ENCODE assay signal across 21 cellular contexts in genomic region chr12:106110626-106111300, GRCh38. TPM values are rescaled to one million over a fixed set of nuclear protein-coding genes. Genes with fewer than 3 reads are reported as not detected.
DNase-seq lines count a peak whose midpoint lies in the region; ATAC-seq and TF ChIP-seq lines count a peak whose summit lies in the region.
"Had no signal": no experiment of that assay in that cellular context is flagged by ENCODE, and none has a peak within 500 bp of the region (broad histone marks: within the 10 kb centered on the region; RNA-seq: fewer than 3 reads in every experiment).

No MANE protein-coding gene starts in this region.

- H3K4me1 ChIP-seq in Panc1 (ENCODE audit: control insufficient read depth, insufficient read depth, low read length) (peaks cover 100% of the 10 kb centered on the region), lung (ENCODE audit: control insufficient read depth in 2 of 2, insufficient read depth in 2 of 2, low read length in 2 of 2) (peaks cover 25 to 66% of the 10 kb centered on the region in 2 donors)

- DNase-seq in Panc1 (ENCODE audit: low read depth, low spot score) = no peak
- DNase-seq in lung (ENCODE audit: low spot score) = no peak
- DNase-seq in stimulated activated effector memory CD8-positive, alpha-beta T cell treated with anti-CD3 and anti-CD28 coated beads, Interleukin-12 subunit alpha, Interleukin-12 subunit beta, amount 100 ng/mL, for 72 hours (ENCODE audit: low spot score in 2 of 2) = no peak
- DNase-seq in effector CD4-positive, alpha-beta T cell = no peak
- no peak for DNase-seq in stimulated activated naive CD8-positive, alpha-beta T cell treated with anti-CD3 and anti-CD28 coated beads, Interleukin-15, Interleukin-2, amounts not matched to agents 100 U/mL and 50 U/mL, for 24 hours
- DNase-seq in NCI-H1694 treated with DMSO at 0.1 percent for 48 hours (lab: John Stamatoyannopoulos, UW) = no peak
- DNase-seq: activated naive CD8-positive, alpha-beta T cell treated with anti-CD3 and anti-CD28 coated beads, Interleukin-2, amount 10 ng/mL, durations not matched to agents 7 days and 5 days; BE2C; Calu3; esophagus squamous epithelium; immature natural killer cell; KBM-7; MV-4-11; NCI-H2029 treated with DMSO at 0.1 percent for 48 hours; NCI-H510A; occipital lobe had no signal

- H3K36me3 ChIP-seq in Panc1 (ENCODE audit: control insufficient read depth, insufficient read depth, low read length) = no peaks in the 10 kb centered on the region
- H3K36me3 ChIP-seq in lung (ENCODE audit: control insufficient read depth in 2 of 2, insufficient read depth in 2 of 2, low read length in 2 of 2) = no peaks in the 10 kb centered on the region
- H3K36me3 ChIP-seq: BE2C, esophagus squamous epithelium had no signal

- H3K4me3 ChIP-seq in Panc1 (ENCODE audit: low read depth in 2 of 2, low read length in 2 of 2) = no peak overlapping the region
- H3K4me3 ChIP-seq in lung = no peak overlapping the region
- H3K4me3 ChIP-seq: esophagus squamous epithelium, SK-N-MC had no signal

- no peaks in the 10 kb centered on the region for H3K9me3 Mint-ChIP-seq in stimulated activated effector memory CD8-positive, alpha-beta T cell treated with anti-CD3 and anti-CD28 coated beads, Interleukin-12 subunit alpha, Interleukin-12 subunit beta, amount 100 ng/mL, for 72 hours
- H3K9me3 Mint-ChIP-seq: activated naive CD8-positive, alpha-beta T cell treated with anti-CD3 and anti-CD28 coated beads, Interleukin-2, amount 10 ng/mL, durations not matched to agents 7 days and 5 days; immature natural killer cell; T-helper 2 cell treated with Interferon-gamma antibody and Interleukin-4, amounts not matched to agents 5 μg/mL and 100 μg/mL, for 36 hours had no signal

- 77 to 83% methylated on average over 4 of the region's 4 CpGs for WGBS in lung, 2 donors

- no peaks in the 10 kb centered on the region for H3K9me3 ChIP-seq in Panc1 (ENCODE audit: control insufficient read depth, insufficient read depth, low read depth, low read length)
- no peaks in the 10 kb centered on the region for H3K9me3 ChIP-seq in lung (ENCODE audit: control insufficient read depth in 2 of 2, insufficient read depth in 1 of 2, low read length in 1 of 2)
- H3K9me3 ChIP-seq: BE2C, esophagus squamous epithelium had no signal

- CTCF ChIA-PET in Panc1 (lab: Charles Lee) = no interaction called here

- no TSS peak for BruUV-seq in Panc1 (replicated peaks; lab: Mats Ljungman, UMichigan)

- TF ChIP-seq CTCF in Panc1 (IDR thresholded peaks at IDR 0.05) = no peak
- no peak for TF ChIP-seq CTCF in lung (IDR thresholded peaks at IDR 0.05; ENCODE audit: control extremely low read depth, extremely low read depth)

- peaks cover 9% of the 10 kb centered on the region for H3K4me1 Mint-ChIP-seq in stimulated activated effector memory CD8-positive, alpha-beta T cell treated with anti-CD3 and anti-CD28 coated beads, Interleukin-12 subunit alpha, Interleukin-12 subunit beta, amount 100 ng/mL, for 72 hours

- in situ Hi-C loops in Panc1 (cut with HindIII; ENCODE audit: low pct_unique_long_range_greater_than_20kb, low sequenced_read_pairs) = no loop called here

- H3K27me3 ChIP-seq in Panc1 (ENCODE audit: control insufficient read depth, insufficient read depth, low read length) (no peaks in the 10 kb centered on the region), lung (ENCODE audit: control insufficient read depth, insufficient read depth) (no peaks in the 10 kb centered on the region)
- H3K27me3 ChIP-seq: BE2C had no signal

- ATAC-seq in Panc1 (no peak), lung (ENCODE audit: insufficient read depth, low FRiP score) (no peak)
- ATAC-seq in stimulated activated effector memory CD8-positive, alpha-beta T cell treated with anti-CD3 and anti-CD28 coated beads, Interleukin-12 subunit alpha, Interleukin-12 subunit beta, amount 100 ng/mL, for 72 hours = peak; percentile 14
- no peak for ATAC-seq in stimulated activated naive CD8-positive, alpha-beta T cell treated with anti-CD3 and anti-CD28 coated beads, Interleukin-15, Interleukin-2, amounts not matched to agents 100 U/mL and 50 U/mL, for 24 hours
- ATAC-seq: activated CD4-positive, CD25-positive, alpha-beta regulatory T cell treated with anti-CD3 and anti-CD28 coated beads, Interleukin-2, amount 50 U/mL, for 24 hours had no signal

- H3K27ac ChIP-seq in Panc1 (ENCODE audit: low read length) = peak overlapping the region; percentile 90
- peak overlapping the region; percentile 12 for H3K27ac ChIP-seq in cingulate gyrus (ENCODE audit: low read depth, low read length)
- peak overlapping the region; percentile 8 to 25 for H3K27ac ChIP-seq in lung (ENCODE audit: low read depth in 1 of 2, low read length in 1 of 2)
- H3K27ac ChIP-seq: SK-N-MC had no signal

- peaks cover 6% of the 10 kb centered on the region for H3K36me3 Mint-ChIP-seq in stimulated activated effector memory CD8-positive, alpha-beta T cell treated with anti-CD3 and anti-CD28 coated beads, Interleukin-12 subunit alpha, Interleukin-12 subunit beta, amount 100 ng/mL, for 72 hours
- H3K36me3 Mint-ChIP-seq: activated naive CD8-positive, alpha-beta T cell treated with anti-CD3 and anti-CD28 coated beads, Interleukin-2, amount 10 ng/mL, durations not matched to agents 7 days and 5 days; immature natural killer cell had no signal

- POLR2A ChIA-PET in Panc1 (lab: Charles Lee) = no interaction called here

- no peak overlapping the region for H3K27ac Mint-ChIP-seq in stimulated activated effector memory CD8-positive, alpha-beta T cell treated with anti-CD3 and anti-CD28 coated beads, Interleukin-12 subunit alpha, Interleukin-12 subunit beta, amount 100 ng/mL, for 72 hours
- H3K27ac Mint-ChIP-seq: activated naive CD8-positive, alpha-beta T cell treated with anti-CD3 and anti-CD28 coated beads, Interleukin-2, amount 10 ng/mL, durations not matched to agents 7 days and 5 days; immature natural killer cell; T-helper 2 cell treated with Interferon-gamma antibody and Interleukin-4, amounts not matched to agents 5 μg/mL and 100 μg/mL, for 36 hours had no signal

- H3K4me3 Mint-ChIP-seq in stimulated activated effector memory CD8-positive, alpha-beta T cell treated with anti-CD3 and anti-CD28 coated beads, Interleukin-12 subunit alpha, Interleukin-12 subunit beta, amount 100 ng/mL, for 72 hours = no peak overlapping the region
- H3K4me3 Mint-ChIP-seq: activated naive CD8-positive, alpha-beta T cell treated with anti-CD3 and anti-CD28 coated beads, Interleukin-2, amount 10 ng/mL, durations not matched to agents 7 days and 5 days; T-helper 2 cell treated with Interferon-gamma antibody and Interleukin-4, amounts not matched to agents 5 μg/mL and 100 μg/mL, for 36 hours had no signal

- intact Hi-C loops in Panc1 (cut with micrococcal nuclease; ENCODE audit: unreplicated experiment) = no loop called here

RNA-seq across cellular contexts. Expression of gene NUAK1, which starts 28.0 kb away (rescaled TPM):
- total RNA-seq in Panc1 (2021; ENCODE audit: unreplicated experiment) (50.3 TPM), lung (10 to 100 TPM; 13.0 to 14.1 TPM)
- polyA plus RNA-seq in Panc1 (2012; ENCODE audit: insufficient read length) = 33.2 TPM
- polyA plus RNA-seq in lung = 1 to 10 TPM; 2.9 to 5.5 TPM
- total RNA-seq: activated CD8-positive, alpha-beta memory T cell treated with anti-CD3 and anti-CD28 coated beads for 36 hours; activated naive CD8-positive, alpha-beta T cell treated with anti-CD3 and anti-CD28 coated beads, Interleukin-2, amount 10 ng/mL, durations not matched to agents 7 days and 5 days had no signal

Comparison
In these comparisons a context has a peak if more than half of its experiments do, and no peak if none do; other contexts are left out.
1. H3K27ac ChIP-seq: peak in every context shown above with its lines; median percentile 90 in Panc1; 16 in lung; 12 in cingulate gyrus.